ENCODE assay signal across 13 cellular contexts in genomic region chr17:35315283-35315682, GRCh38. TPM values are rescaled to one million over a fixed set of nuclear protein-coding genes. Genes with fewer than 3 reads are reported as not detected.
DNase-seq lines count a peak whose midpoint lies in the region; ATAC-seq, FAIRE-seq and TF ChIP-seq lines count a peak whose summit lies in the region.
"Had no signal": no experiment of that assay in that cellular context is flagged by ENCODE, and none has a peak within 500 bp of the region (broad histone marks: within the 10 kb centered on the region; RNA-seq: fewer than 3 reads in every experiment).

No MANE protein-coding gene starts in this region.

- no peak overlapping the region for H3K9ac ChIP-seq in HepG2 (ENCODE audit: insufficient read depth, low read depth, low read length)

- no peaks in the 10 kb centered on the region for H3K9me3 Mint-ChIP-seq in mesothelial cell of epicardium

- TF ChIP-seq POLR2A in HepG2 (IDR thresholded peaks at IDR 0.05; ENCODE audit: insufficient read depth in 1 of 2, low read depth in 2 of 2, low read length in 2 of 2) = no peak

- H3K27me3 Mint-ChIP-seq in mesothelial cell of epicardium (ENCODE audit: low read depth) = peaks cover 38% of the 10 kb centered on the region

- intact Hi-C loops in HepG2 (cut with micrococcal nuclease; ENCODE audit: unreplicated experiment) = no loop called here

- no peak overlapping the region for H3K4me2 ChIP-seq in HepG2 (ENCODE audit: low read depth, low read length)

- H3K27ac ChIP-seq in ACC112 (ENCODE audit: low read depth, low read length) (peak overlapping the region; percentile 56; the same call in 1 of the 2 replicates), HepG2 (ENCODE audit: extremely low read length, insufficient read depth, low read length) (no peak overlapping the region)
- H3K27ac ChIP-seq: right lobe of liver had no signal

- H3K27ac Mint-ChIP-seq in mesothelial cell of epicardium = peak overlapping the region; percentile 68

- H3K79me2 ChIP-seq in ACC112 (ENCODE audit: control insufficient read depth, insufficient read depth, low read length, unreplicated experiment) = no peaks in the 10 kb centered on the region
- no peaks in the 10 kb centered on the region for H3K79me2 ChIP-seq in HepG2 (ENCODE audit: insufficient read depth, low read length)

- ATAC-seq in HepG2 = no peak

- no peak overlapping the region for H3K4me3 Mint-ChIP-seq in mesothelial cell of epicardium

- FAIRE-seq in HepG2 (lab: Jason Lieb, UNC) = no peak
- FAIRE-seq: endometrium had no signal

- TF ChIP-seq EP300 in HepG2 (IDR thresholded peaks at IDR 0.05; ENCODE audit: low read depth in 2 of 2, low read length in 2 of 2) (no peak), HepG2 (CRISPR knock-in tag; IDR thresholded peaks at IDR 0.05; ENCODE audit: borderline replicate concordance) (no peak)

- TF ChIP-seq CTCF in cardiac fibroblast (IDR thresholded peaks at IDR 0.05; ENCODE audit: low read depth, low read length) = no peak
- TF ChIP-seq CTCF in mesothelial cell of epicardium (IDR thresholded peaks at IDR 0.05; ENCODE audit: unreplicated experiment) = no peak
- TF ChIP-seq CTCF in HepG2 (CRISPR knock-in tag; IDR thresholded peaks at IDR 0.05) = no peak

- H3K36me3 ChIP-seq in ACC112 (ENCODE audit: insufficient read depth, low read length) (no peaks in the 10 kb centered on the region), HepG2 (replicated peaks in 1 of 2; ENCODE audit: control insufficient read depth in 1 of 2, insufficient read depth in 2 of 2, low read length in 2 of 2) (no peaks in the 10 kb centered on the region)
- H3K36me3 ChIP-seq: right lobe of liver had no signal

- CTCF ChIA-PET in HepG2 (lab: Yijun Ruan, JAX; ENCODE audit: low intra/inter-chr PET ratio, low total read pairs) = interaction anchor here (1.2 kb wide), 1 partner anchor 218 kb away, joined by 4 read pairs; no protein-coding TSS in a partner anchor

- DNase-seq in HT1080 (ENCODE audit: low read depth) (peak; percentile 88), cardiac fibroblast (ENCODE audit: low read depth in 2 of 2) (peak; percentile 89 to 90), mesothelial cell of epicardium (ENCODE audit: low spot score in 2 of 2, unreplicated experiment in 2 of 2) (no peak), HepG2 (ENCODE audit: low spot score) (no peak), Ammon's horn (ENCODE audit: low spot score) (no peak), NCI-H1092 (lab: John Stamatoyannopoulos, UW) (no peak)
- no peak for DNase-seq in activated naive CD4-positive, alpha-beta T cell treated with anti-CD3 and anti-CD28 coated beads, Interleukin-2, amount 50 U/mL, for 16 hours
- DNase-seq: activated CD4-positive, CD25-positive, alpha-beta regulatory T cell; DMS153; Kasumi-1; right lobe of liver had no signal

- no peaks in the 10 kb centered on the region for H4K20me1 ChIP-seq in HepG2 (ENCODE audit: insufficient read depth, low read length)

- WGBS in HepG2 (ENCODE audit: low lambda C conversion rate) = 3% methylated on average over 5 of the region's 5 CpGs

- peaks cover 27% of the 10 kb centered on the region for H3K4me1 Mint-ChIP-seq in mesothelial cell of epicardium

- in situ Hi-C loops in HepG2 (cut with HindIII; ENCODE audit: extremely low pct_ligation_motif_present, low pct_unique_long_range_greater_than_20kb) = loop anchor here (25.0 kb wide), 1 partner anchor 422 kb away; the partner anchor contains the start of gene RASL10B

- no peaks in the 10 kb centered on the region for H3K36me3 Mint-ChIP-seq in mesothelial cell of epicardium

- BruUV-seq in HepG2 (replicated peaks; lab: Mats Ljungman, UMichigan) = no TSS peak

- H3K4me3 ChIP-seq in ACC112 (ENCODE audit: low read depth, low read length) (no peak overlapping the region), cardiac fibroblast (replicated peaks in 1 of 2; ENCODE audit: low read depth in 2 of 2, low read length in 2 of 2) (no peak overlapping the region), HepG2 (replicated peaks in 1 of 3; ENCODE audit: insufficient read depth in 1 of 3, low read depth in 2 of 3, low read length in 3 of 3) (no peak overlapping the region)
- H3K4me3 ChIP-seq: right lobe of liver had no signal

- no peaks in the 10 kb centered on the region for H3K9me3 ChIP-seq in HepG2 (ENCODE audit: low read length)
- H3K9me3 ChIP-seq: right lobe of liver had no signal

- no peak for TF ChIP-seq RAD21 in HepG2 (CRISPR knock-in tag; IDR thresholded peaks at IDR 0.05)

- H2AFZ ChIP-seq in ACC112 (ENCODE audit: low read length, unreplicated experiment) (no peak overlapping the region), HepG2 (ENCODE audit: low read length) (no peak overlapping the region)

- POLR2A ChIA-PET in HepG2 (lab: Yijun Ruan, JAX) = no interaction called here

- H3K4me1 ChIP-seq in ACC112 (ENCODE audit: control insufficient read depth, insufficient read depth, low read length, unreplicated experiment) (peaks cover 22% of the 10 kb centered on the region), HepG2 (ENCODE audit: insufficient read depth, low read length) (no peaks in the 10 kb centered on the region)
- H3K4me1 ChIP-seq: right lobe of liver had no signal

- H3K27me3 ChIP-seq in ACC112 (ENCODE audit: insufficient read depth, low read length) = no peaks in the 10 kb centered on the region
- H3K27me3 ChIP-seq in HepG2 (ENCODE audit: control insufficient read depth in 1 of 2, insufficient read depth in 2 of 2, low read length in 2 of 2) = no peaks in the 10 kb centered on the region; a peak in 1 of 5 replicates
- H3K27me3 ChIP-seq: right lobe of liver had no signal

TF ChIP-seq in HepG2, 621 proteins besides CTCF, POLR2A, EP300 and RAD21 (continues in another document):
- TF ChIP-seq ZNF713 (CRISPR knock-in tag; IDR thresholded peaks at IDR 0.05) = no peak
- TF ChIP-seq NBN (conservative IDR thresholded peaks at IDR 0.05) = no peak
- TF ChIP-seq ZBTB42 (CRISPR knock-in tag; IDR thresholded peaks at IDR 0.05) = no peak
- TF ChIP-seq, protein P1, sequence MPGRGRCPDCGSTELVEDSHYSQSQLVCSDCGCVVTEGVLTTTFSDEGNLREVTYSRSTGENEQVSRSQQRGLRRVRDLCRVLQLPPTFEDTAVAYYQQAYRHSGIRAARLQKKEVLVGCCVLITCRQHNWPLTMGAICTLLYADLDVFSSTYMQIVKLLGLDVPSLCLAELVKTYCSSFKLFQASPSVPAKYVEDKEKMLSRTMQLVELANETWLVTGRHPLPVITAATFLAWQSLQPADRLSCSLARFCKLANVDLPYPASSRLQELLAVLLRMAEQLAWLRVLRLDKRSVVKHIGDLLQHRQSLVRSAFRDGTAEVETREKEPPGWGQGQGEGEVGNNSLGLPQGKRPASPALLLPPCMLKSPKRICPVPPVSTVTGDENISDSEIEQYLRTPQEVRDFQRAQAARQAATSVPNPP (CRISPR knock-in tag; IDR thresholded peaks at IDR 0.05) = no peak
- TF ChIP-seq IKZF5 (CRISPR knock-in tag; IDR thresholded peaks at IDR 0.05) = no peak
- no peak for TF ChIP-seq MAFG (CRISPR knock-in tag; IDR thresholded peaks at IDR 0.05)
- TF ChIP-seq EHMT2 (IDR thresholded peaks at IDR 0.05; ENCODE audit: borderline replicate concordance, low read depth, low read length) = no peak
- TF ChIP-seq SNRNP70 (IDR thresholded peaks at IDR 0.05; ENCODE audit: low read depth, low read length) = no peak
- TF ChIP-seq NCOA5 (CRISPR knock-in tag; IDR thresholded peaks at IDR 0.05) = no peak
- TF ChIP-seq MATR3 (CRISPR knock-in tag; IDR thresholded peaks at IDR 0.05) = no peak
- TF ChIP-seq ZNF383 (CRISPR knock-in tag; IDR thresholded peaks at IDR 0.05; ENCODE audit: borderline replicate concordance) = no peak
- TF ChIP-seq, protein P2, sequence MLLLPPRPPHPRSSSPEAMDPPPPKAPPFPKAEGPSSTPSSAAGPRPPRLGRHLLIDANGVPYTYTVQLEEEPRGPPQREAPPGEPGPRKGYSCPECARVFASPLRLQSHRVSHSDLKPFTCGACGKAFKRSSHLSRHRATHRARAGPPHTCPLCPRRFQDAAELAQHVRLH (CRISPR knock-in tag; IDR thresholded peaks at IDR 0.05; ENCODE audit: borderline replicate concordance, low read depth) = no peak

RNA-seq across cellular contexts. Expression of gene SLFN11, which starts 58.1 kb away (rescaled TPM):
- 16.0 and 18.5 TPM in 2 replicates for total RNA-seq in HT1080 (2014; rRNA removed; shearing (Covaris generic))
- polyA plus RNA-seq in HT1080 (2015; cell fraction: cytosol; rRNA removed) = 1.9 and 4.4 TPM in 2 replicates
- 11.7 and 15.4 TPM in 2 replicates for polyA plus RNA-seq in HT1080 (2015; cell fraction: nucleus; rRNA removed)
- 34.1 to 37.7 TPM (median 36.9 TPM) in 3 replicates for total RNA-seq in mesothelial cell of epicardium
- not detected in 2 replicates for total RNA-seq in HepG2 (2016; rRNA removed; fragmentation: Illumina TruSeq; extraction: Trizol)
- not detected in 2 replicates for total RNA-seq in HepG2 (2016; cell fraction: cytosol; rRNA removed; fragmentation: Illumina TruSeq; extraction: Trizol; ENCODE audit: low read depth)
- total RNA-seq in HepG2 (2016; cell fraction: insoluble cytoplasmic fraction; rRNA removed; fragmentation: Illumina TruSeq; extraction: Trizol) = not detected in 2 replicates
- not detected in 2 replicates for total RNA-seq in HepG2 (2016; cell fraction: membrane; rRNA removed; fragmentation: Illumina TruSeq; extraction: Trizol)
- not detected in 2 replicates for total RNA-seq in HepG2 (2016; cell fraction: nucleus; rRNA removed; fragmentation: Illumina TruSeq; extraction: Trizol)
- not detected in 2 replicates for polyA plus RNA-seq in HepG2 (2011; rRNA removed)
- not detected in 2 replicates for polyA plus RNA-seq in HepG2 (2011; cell fraction: cytosol; rRNA removed)
- not detected in 2 replicates for polyA plus RNA-seq in HepG2 (2011; cell fraction: nucleus; rRNA removed)
- not detected in 2 replicates for polyA plus RNA-seq in HepG2 (2012)
- polyA plus RNA-seq in HepG2 (2016; cell fraction: cytosol; fragmentation: Illumina TruSeq; extraction: Trizol; ENCODE audit: low read depth) = not detected in 2 replicates
- not detected in 2 replicates for polyA plus RNA-seq in HepG2 (2016; cell fraction: insoluble cytoplasmic fraction; fragmentation: Illumina TruSeq; extraction: Trizol; ENCODE audit: low read depth)
- polyA plus RNA-seq in HepG2 (2016; cell fraction: membrane; fragmentation: Illumina TruSeq; extraction: Trizol; ENCODE audit: low read depth) = not detected in 2 replicates
- not detected in 2 replicates for polyA plus RNA-seq in HepG2 (2016; cell fraction: nucleus; fragmentation: Illumina TruSeq; extraction: Trizol; ENCODE audit: insufficient read depth, low read depth)
- 43.9 TPM in 1 of 2 replicates, not detected in the other for polyA minus RNA-seq in HepG2 (2011; rRNA and poly(A)+ RNA removed; ENCODE audit: low replicate concordance)
- not detected in 2 replicates for polyA minus RNA-seq in HepG2 (2011; cell fraction: cytosol; rRNA and poly(A)+ RNA removed)
- not detected in 2 replicates for polyA minus RNA-seq in HepG2 (2011; cell fraction: nucleus; rRNA and poly(A)+ RNA removed)

Comparison
In these comparisons a context has a peak if more than half of its experiments do, and no peak if none do; other contexts are left out.
1. DNase-seq: peak in HT1080 (single experiment) and cardiac fibroblast (2 of 2); none in mesothelial cell of epicardium (0 of 2), HepG2 (single experiment), activated naive CD4-positive, alpha-beta T cell treated with anti-CD3 and anti-CD28 coated beads, Interleukin-2, amount 50 U/mL, for 16 hours (single experiment), Ammon's horn (single experiment) and NCI-H1092 (single experiment).
2. RNA of gene SLFN11, which starts 58.1 kb away (total RNA-seq): 34.1 to 37.7 TPM in mesothelial cell of epicardium and 16.0 to 18.5 TPM in HT1080; not detected in HepG2; every median in the first group is over 10 times any median in the second.